In genomic region chr1:39657923-39658485, GRCh38 we compare ENCODE assay signal across 8 cellular contexts. TPM values are rescaled to one million over a fixed set of nuclear protein-coding genes. Genes with fewer than 3 reads are reported as not detected.
DNase-seq lines count a peak whose midpoint lies in the region; ATAC-seq and TF ChIP-seq lines count a peak whose summit lies in the region.

No MANE protein-coding gene starts in this region.

- no peak overlapping the region for H3K27ac ChIP-seq in PC-3 (ENCODE audit: low read length)

- CTCF ChIA-PET in PC-3 (lab: Charles Lee) = interaction anchor here (0.6 to 2.2 kb wide), 2 partner anchors 52 to 170 kb away, joined by 4 to 18 read pairs; no protein-coding TSS in a partner anchor

- H3K4me2 ChIP-seq in PC-3 (ENCODE audit: low read length) = peak overlapping the region; percentile 65

- no peak overlapping the region for H3K27ac Mint-ChIP-seq in type B pancreatic cell

- POLR2A ChIA-PET in PC-3 (lab: Charles Lee; ENCODE audit: unreplicated experiment) = interaction anchor here (0.5 kb wide), 1 partner anchor 16 kb away, joined by 3 read pairs; no protein-coding TSS in a partner anchor

- H4K20me1 ChIP-seq in PC-3 (ENCODE audit: low read length) = no peaks in the 10 kb centered on the region

- no peaks in the 10 kb centered on the region for H3K36me3 ChIP-seq in PC-3 (ENCODE audit: low read depth, low read length)

- H3K9me2 ChIP-seq in PC-3 (replicated peaks; ENCODE audit: low read length) = no peaks in the 10 kb centered on the region

- no TSS peak for BruUV-seq in PC-3 (replicated peaks; lab: Mats Ljungman, UMichigan)

- no peak overlapping the region for H3K9ac ChIP-seq in PC-3 (ENCODE audit: low read length)

- no peaks in the 10 kb centered on the region for H3F3A ChIP-seq in PC-3 (ENCODE audit: low read length, unreplicated experiment)

- H2AFZ ChIP-seq in PC-3 (ENCODE audit: low read length) = peak overlapping the region; percentile 80

- H3K27me3 ChIP-seq in PC-3 (ENCODE audit: low read length) = peaks cover 8% of the 10 kb centered on the region; the same call in 1 of the 2 replicates

- no peaks in the 10 kb centered on the region for H3K4me1 ChIP-seq in PC-3 (ENCODE audit: insufficient read depth, low read length)

- H3K27me3 Mint-ChIP-seq in type B pancreatic cell = peaks cover 77% of the 10 kb centered on the region

- ATAC-seq in PC-3 (peak; percentile 70), GM21529 (IDR thresholded peaks at IDR 0.05; ENCODE audit: unreplicated experiment) (no peak)

- H3K4me3 ChIP-seq in PC-3 (ENCODE audit: low read length) (no peak overlapping the region), fibroblast of the aortic adventitia (ENCODE audit: low read depth, low read length) (no peak overlapping the region)

- intact Hi-C loops in PC-3 (cut with micrococcal nuclease) = loop anchor here (5.0 kb wide), 1 partner anchor 64 kb away; no protein-coding TSS in a partner anchor

- H3K4me1 Mint-ChIP-seq in type B pancreatic cell (ENCODE audit: unreplicated experiment) = peaks cover 5% of the 10 kb centered on the region

- no peaks in the 10 kb centered on the region for H3K9me3 Mint-ChIP-seq in type B pancreatic cell

- peak overlapping the region; percentile 21 for H3K4me3 Mint-ChIP-seq in type B pancreatic cell

- no peaks in the 10 kb centered on the region for H3K9me3 ChIP-seq in PC-3 (ENCODE audit: low read length)

- peak; percentile 99 for DNase-seq in DMS 273 treated with DMSO at 0.1 percent for 48 hours (lab: John Stamatoyannopoulos, UW)
- peak; percentile 67 for DNase-seq in HK-2 (ENCODE audit: unreplicated experiment)
- peak; percentile 79 for DNase-seq in PC-3
- peak; percentile 62 for DNase-seq in activated T-cell treated with anti-CD3 and anti-CD28 coated beads, Interleukin-2, amount 50 U/mL, for 1 hour
- DNase-seq in fibroblast of the aortic adventitia (ENCODE audit: low read depth) = peak; percentile 64
- DNase-seq in nucleus accumbens (lab: John Stamatoyannopoulos, UW) = peak in 33 of 56 donors; percentile 5 to 70 (median 24)
- DNase-seq in type B pancreatic cell (ENCODE audit: extremely low spot score, unreplicated experiment) = no peak

- H3K36me3 Mint-ChIP-seq in type B pancreatic cell = no peaks in the 10 kb centered on the region

- H3K79me2 ChIP-seq in PC-3 (ENCODE audit: low read length) = no peaks in the 10 kb centered on the region

- TF ChIP-seq CTCF in PC-3 (conservative IDR thresholded peaks at IDR 0.05; ENCODE audit: low read depth, low read length) (peak; percentile 93), fibroblast of the aortic adventitia (IDR thresholded peaks at IDR 0.05; ENCODE audit: insufficient read depth, low read length) (peak; percentile 68), type B pancreatic cell (conservative IDR thresholded peaks at IDR 0.05) (peak; percentile 89)

RNA-seq across cellular contexts. Expression of gene NT5C1A, which starts 13.9 kb away (rescaled TPM):
- not detected in 2 replicates for total RNA-seq in PC-3 (2014; rRNA removed)
- not detected in 2 replicates for total RNA-seq in fibroblast of the aortic adventitia (ENCODE audit: low replicate concordance)
- 0.43 TPM in 1 of 2 replicates, not detected in the other for total RNA-seq in type B pancreatic cell (ENCODE audit: low replicate concordance)

RNA-seq across cellular contexts. Expression of gene HEYL, which starts 18.6 kb away (rescaled TPM):
- 0.12 TPM in 1 of 2 replicates, not detected in the other for total RNA-seq in PC-3 (2014; rRNA removed)
- not detected in 2 replicates for total RNA-seq in fibroblast of the aortic adventitia (ENCODE audit: low replicate concordance)
- 0.83 and 4.3 TPM in 2 replicates for total RNA-seq in type B pancreatic cell (ENCODE audit: low replicate concordance)

RNA-seq across cellular contexts. Expression of gene HPCAL4, which starts 33.2 kb away (rescaled TPM):
- total RNA-seq in PC-3 (2014; rRNA removed) (0.04 and 0.12 TPM in 2 replicates), fibroblast of the aortic adventitia (ENCODE audit: low replicate concordance) (under 0.01 TPM in 1 of 2 replicates, not detected in the other), type B pancreatic cell (ENCODE audit: low replicate concordance) (0.21 and 0.53 TPM in 2 replicates)
